Comparison of ENCODE assay signal across 8 cellular contexts in the genomic region with DNA sequence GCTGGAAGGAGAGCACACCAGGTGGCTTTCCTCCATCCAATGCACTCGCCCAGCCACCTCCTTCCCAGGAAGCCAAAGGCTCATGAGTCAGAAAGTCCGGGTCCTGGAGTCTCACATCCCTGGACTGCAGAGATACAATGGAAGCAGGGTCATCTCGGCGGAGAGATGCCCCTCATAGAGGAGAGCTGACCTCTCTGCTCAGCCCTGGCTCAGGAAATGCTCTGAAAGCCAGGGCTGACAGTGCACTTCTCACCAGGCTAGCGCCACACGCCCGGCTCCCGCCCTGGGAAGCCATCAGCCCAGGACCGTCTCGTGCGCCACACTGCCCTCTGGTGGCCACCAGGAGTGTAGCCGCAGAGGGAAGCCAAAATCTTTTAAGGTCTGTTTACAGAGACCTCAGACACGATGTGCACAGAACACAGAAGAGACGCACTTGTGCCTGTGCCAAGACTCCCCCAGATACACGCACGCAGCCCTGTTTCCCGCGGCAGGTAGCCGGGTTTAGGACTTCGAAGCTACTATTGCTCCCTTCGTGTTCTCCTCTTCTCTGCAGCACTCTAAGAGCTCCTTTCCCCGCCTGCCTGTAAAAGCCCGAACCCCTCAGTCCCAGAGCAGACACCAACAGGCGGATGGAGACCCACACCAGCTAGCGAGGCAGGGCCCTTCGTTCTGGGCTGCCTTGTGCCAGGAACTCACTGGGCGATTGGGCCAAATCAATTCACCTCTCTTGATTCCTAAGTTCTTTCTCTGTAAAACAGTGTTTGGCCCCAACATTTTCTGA. TPM values are rescaled to one million over a fixed set of nuclear protein-coding genes. Genes with fewer than 3 reads are reported as not detected.
A peak's percentile ranks its signal among the peaks of the same experiment; 100 is the strongest.
DNase-seq lines count a peak whose midpoint lies in the region; ATAC-seq and TF ChIP-seq lines count a peak whose summit lies in the region.

No MANE protein-coding gene starts in this region.

- DNase-seq in AG08396 (ENCODE audit: low spot score) (peak; percentile 89), NCI-H226 (peak; percentile 64), choroid plexus epithelial cell (ENCODE audit: low read depth) (peak; percentile 73), left lobe of liver (ENCODE audit: low spot score) (peak; percentile 76)
- DNase-seq in activated CD4-positive, alpha-beta T cell treated with anti-CD3 and anti-CD28 coated beads for 4 hours, result peak; percentile 60 to 66
- peak; percentile 28 to 70 (median 40) for DNase-seq in stimulated activated CD4-positive, alpha-beta T cell treated with anti-CD3 and anti-CD28 coated beads, TNF-alpha, amount 100 ng/mL, for 1 hour (ENCODE audit: low read depth in 3 of 3, low spot score in 1 of 3)

- H3K4me3 ChIP-seq in choroid plexus epithelial cell (ENCODE audit: low read depth, low read length), result peak overlapping the region; percentile 11

- TF ChIP-seq CTCF in choroid plexus epithelial cell (conservative IDR thresholded peaks at IDR 0.05; ENCODE audit: low read depth, low read length), result peak; percentile 91

- ATAC-seq in GM18868 (IDR thresholded peaks at IDR 0.05; ENCODE audit: unreplicated experiment) (peak; percentile 79), HG03108 (IDR thresholded peaks at IDR 0.05; ENCODE audit: unreplicated experiment) (peak; percentile 74), left lobe of liver (peak; percentile 88)

RNA-seq across cellular contexts. Expression of a gene that starts 9.7 kb away (rescaled TPM):
- total RNA-seq in left lobe of liver, result 0.38 TPM

Comparison
In these comparisons a context has a peak if more than half of its experiments do, and no peak if none do; other contexts are left out.
1. Peak in every context shown above with its lines: DNase-seq, ATAC-seq and H3K4me3 ChIP-seq.